ENCODE assay signal across 8 cellular contexts in genomic region chr5:39570418-39571027, GRCh38.
DNase-seq lines count a peak whose midpoint lies in the region; ATAC-seq lines count a peak whose summit lies in the region.

No MANE protein-coding gene starts in this region.

- ATAC-seq in HG02885 (IDR thresholded peaks at IDR 0.05; ENCODE audit: poor library complexity, unreplicated experiment) (peak; percentile 71), GM21423 (IDR thresholded peaks at IDR 0.05; ENCODE audit: unreplicated experiment) (no peak)

- DNase-seq in DMS114 treated with DMSO at 0.1 percent for 48 hours (lab: John Stamatoyannopoulos, UW; ENCODE audit: unreplicated experiment) (peak; percentile 20), SHP77 treated with DMSO at 0.1 percent for 48 hours (lab: John Stamatoyannopoulos, UW) (peak; percentile 77), globus pallidus (ENCODE audit: low spot score) (peak; percentile 19), superior temporal gyrus (ENCODE audit: extremely low spot score) (peak; percentile 74), COLO668 (lab: John Stamatoyannopoulos, UW; ENCODE audit: unreplicated experiment) (no peak), 8988T (no peak)

Comparison
In these comparisons a context has a peak if more than half of its experiments do, and no peak if none do; other contexts are left out.
1. DNase-seq: peak in DMS114 treated with DMSO at 0.1 percent for 48 hours (single experiment), SHP77 treated with DMSO at 0.1 percent for 48 hours (single experiment), globus pallidus (single experiment) and superior temporal gyrus (single experiment); none in COLO668 (single experiment) and 8988T (single experiment).